ENCODE assay signal across 19 cellular contexts in genomic region chr1:25621876-25622275, GRCh38. TPM values are rescaled to one million over a fixed set of nuclear protein-coding genes. Genes with fewer than 3 reads are reported as not detected.
DNase-seq lines count a peak whose midpoint lies in the region; ATAC-seq, FAIRE-seq and TF ChIP-seq lines count a peak whose summit lies in the region.
"Had no signal": no experiment of that assay in that cellular context is flagged by ENCODE, and none has a peak within 500 bp of the region (broad histone marks: within the 10 kb centered on the region; RNA-seq: fewer than 3 reads in every experiment).

No MANE protein-coding gene starts in this region.

- H3K36me3 Mint-ChIP-seq in activated naive CD4-positive, alpha-beta T cell treated with anti-CD3 and anti-CD28 coated beads for 36 hours (ENCODE audit: low read depth), result no peaks in the 10 kb centered on the region
- H3K36me3 Mint-ChIP-seq in activated CD8-positive, alpha-beta T cell treated with anti-CD3 and anti-CD28 coated beads, Interleukin-2, amount 10 ng/mL, durations not matched to agents 7 days and 5 days (ENCODE audit: low read depth), result peaks cover 53% of the 10 kb centered on the region
- H3K36me3 Mint-ChIP-seq in stimulated activated naive B cell treated with anti-CD40 and anti-IgM and Interleukin-4, amounts not matched to agents 10 μg/mL and 1 μg/mL and 100 μg/mL, for 72 hours, result peaks cover 0 to 4% of the 10 kb centered on the region in 2 donors
- H3K36me3 Mint-ChIP-seq: stimulated activated memory B cell treated with anti-CD40 and anti-IgM and Interleukin-4, amounts not matched to agents 10 μg/mL and 1 μg/mL and 100 μg/mL, for 72 hours; WTC11 had no signal

- peak overlapping the region; percentile 51 for H3K27ac Mint-ChIP-seq in activated naive CD4-positive, alpha-beta T cell treated with anti-CD3 and anti-CD28 coated beads for 36 hours
- no peak overlapping the region for H3K27ac Mint-ChIP-seq in activated CD8-positive, alpha-beta T cell treated with anti-CD3 and anti-CD28 coated beads, Interleukin-2, amount 10 ng/mL, durations not matched to agents 7 days and 5 days
- no peak overlapping the region for H3K27ac Mint-ChIP-seq in stimulated activated naive B cell treated with anti-CD40 and anti-IgM and Interleukin-4, amounts not matched to agents 10 μg/mL and 1 μg/mL and 100 μg/mL, for 72 hours
- H3K27ac Mint-ChIP-seq: mesothelial cell of epicardium; stimulated activated memory B cell treated with anti-CD40 and anti-IgM and Interleukin-4, amounts not matched to agents 10 μg/mL and 1 μg/mL and 100 μg/mL, for 72 hours; WTC11 had no signal

- CTCF ChIA-PET in activated naive CD4-positive, alpha-beta T cell treated with anti-CD3 and anti-CD28 coated beads for 36 hours (lab: Charles Lee), result interaction anchor here (1.1 to 2.8 kb wide), 4 partner anchors 10 to 175 kb away, joined by 4 to 16 read pairs (median 4); no protein-coding TSS in a partner anchor
- CTCF ChIA-PET in activated CD8-positive, alpha-beta T cell treated with anti-CD3 and anti-CD28 coated beads, Interleukin-2, amount 10 ng/mL, durations not matched to agents 7 days and 5 days (lab: Charles Lee), result interaction anchor here (1.1 to 4.7 kb wide), 5 partner anchors 10 to 188 kb away, joined by 3 to 28 read pairs (median 6); no protein-coding TSS in a partner anchor

- no peak for ATAC-seq in activated CD8-positive, alpha-beta T cell treated with anti-CD3 and anti-CD28 coated beads, Interleukin-2, amount 10 ng/mL, durations not matched to agents 7 days and 5 days
- ATAC-seq in stimulated activated naive B cell treated with anti-CD40 and anti-IgM and Interleukin-4, amounts not matched to agents 10 μg/mL and 1 μg/mL and 100 μg/mL, for 72 hours (replicated peaks), result peak; percentile 54 to 61
- no peak for ATAC-seq in GM18909 (IDR thresholded peaks at IDR 0.05; ENCODE audit: poor library complexity, unreplicated experiment)
- ATAC-seq: stimulated activated memory B cell treated with anti-CD40 and anti-IgM and Interleukin-4, amounts not matched to agents 10 μg/mL and 1 μg/mL and 100 μg/mL, for 72 hours; WTC11 had no signal

- peak; percentile 55 for DNase-seq in activated naive CD4-positive, alpha-beta T cell treated with anti-CD3 and anti-CD28 coated beads for 36 hours
- DNase-seq in activated naive CD4-positive, alpha-beta T cell (lab: John Stamatoyannopoulos, UW), result no peak
- DNase-seq in GM12891 (ENCODE audit: insufficient read length, low spot score) (no peak), posterior vena cava (ENCODE audit: low spot score) (no peak), GM12892 (ENCODE audit: insufficient read length) (no peak)
- DNase-seq in activated CD8-positive, alpha-beta T cell treated with anti-CD3 and anti-CD28 coated beads, Interleukin-2, amount 10 ng/mL, durations not matched to agents 7 days and 5 days, result no peak
- DNase-seq in stimulated activated naive B cell treated with anti-CD40 and anti-IgM and Interleukin-4, amounts not matched to agents 10 μg/mL and 1 μg/mL and 100 μg/mL, for 72 hours, result no peak
- DNase-seq: cortex of kidney, DMS79, Karpas-422, NCI-H2029, NCI-H446, sigmoid colon, tibial artery had no signal

- peaks cover 76% of the 10 kb centered on the region for H3K4me1 Mint-ChIP-seq in activated naive CD4-positive, alpha-beta T cell treated with anti-CD3 and anti-CD28 coated beads for 36 hours (ENCODE audit: low read depth)
- H3K4me1 Mint-ChIP-seq in activated CD8-positive, alpha-beta T cell treated with anti-CD3 and anti-CD28 coated beads, Interleukin-2, amount 10 ng/mL, durations not matched to agents 7 days and 5 days (ENCODE audit: low read depth), result peaks cover 71% of the 10 kb centered on the region
- peaks cover 23 to 41% of the 10 kb centered on the region in 2 donors for H3K4me1 Mint-ChIP-seq in stimulated activated naive B cell treated with anti-CD40 and anti-IgM and Interleukin-4, amounts not matched to agents 10 μg/mL and 1 μg/mL and 100 μg/mL, for 72 hours

- FAIRE-seq in GM12891 (lab: Jason Lieb, UNC), result peak; percentile 78
- FAIRE-seq in GM12892 (lab: Jason Lieb, UNC), result no peak
- FAIRE-seq: H54 had no signal

- no peaks in the 10 kb centered on the region for H3K27me3 Mint-ChIP-seq in activated naive CD4-positive, alpha-beta T cell treated with anti-CD3 and anti-CD28 coated beads for 36 hours (ENCODE audit: low read depth)
- H3K27me3 Mint-ChIP-seq in activated CD8-positive, alpha-beta T cell treated with anti-CD3 and anti-CD28 coated beads, Interleukin-2, amount 10 ng/mL, durations not matched to agents 7 days and 5 days (ENCODE audit: low read depth), result peaks cover 6% of the 10 kb centered on the region
- peaks cover 58 to 69% of the 10 kb centered on the region in 2 donors for H3K27me3 Mint-ChIP-seq in stimulated activated naive B cell treated with anti-CD40 and anti-IgM and Interleukin-4, amounts not matched to agents 10 μg/mL and 1 μg/mL and 100 μg/mL, for 72 hours

- H3K9me3 Mint-ChIP-seq in activated naive CD4-positive, alpha-beta T cell treated with anti-CD3 and anti-CD28 coated beads for 36 hours, result peaks cover 5% of the 10 kb centered on the region
- H3K9me3 Mint-ChIP-seq in activated CD8-positive, alpha-beta T cell treated with anti-CD3 and anti-CD28 coated beads, Interleukin-2, amount 10 ng/mL, durations not matched to agents 7 days and 5 days (ENCODE audit: insufficient read depth), result peaks cover 4% of the 10 kb centered on the region
- H3K9me3 Mint-ChIP-seq in stimulated activated naive B cell treated with anti-CD40 and anti-IgM and Interleukin-4, amounts not matched to agents 10 μg/mL and 1 μg/mL and 100 μg/mL, for 72 hours, result peaks cover 0 to 2% of the 10 kb centered on the region in 2 donors
- H3K9me3 Mint-ChIP-seq: stimulated activated memory B cell treated with anti-CD40 and anti-IgM and Interleukin-4, amounts not matched to agents 10 μg/mL and 1 μg/mL and 100 μg/mL, for 72 hours had no signal

- H3K4me3 Mint-ChIP-seq in activated naive CD4-positive, alpha-beta T cell treated with anti-CD3 and anti-CD28 coated beads for 36 hours, result peak overlapping the region; percentile 61
- H3K4me3 Mint-ChIP-seq in activated CD8-positive, alpha-beta T cell treated with anti-CD3 and anti-CD28 coated beads, Interleukin-2, amount 10 ng/mL, durations not matched to agents 7 days and 5 days, result peak overlapping the region; percentile 83
- H3K4me3 Mint-ChIP-seq in stimulated activated naive B cell treated with anti-CD40 and anti-IgM and Interleukin-4, amounts not matched to agents 10 μg/mL and 1 μg/mL and 100 μg/mL, for 72 hours, result no peak overlapping the region
- H3K4me3 Mint-ChIP-seq: mesothelial cell of epicardium; stimulated activated memory B cell treated with anti-CD40 and anti-IgM and Interleukin-4, amounts not matched to agents 10 μg/mL and 1 μg/mL and 100 μg/mL, for 72 hours; WTC11 had no signal

- POLR2A ChIA-PET in activated CD8-positive, alpha-beta T cell treated with anti-CD3 and anti-CD28 coated beads, Interleukin-2, amount 10 ng/mL, durations not matched to agents 7 days and 5 days (lab: Charles Lee), result interaction anchor here (1.3 kb wide), 1 partner anchor 20 kb away, joined by 4 read pairs; no protein-coding TSS in a partner anchor

- no peak for TF ChIP-seq POLR2A in GM12891 (IDR thresholded peaks at IDR 0.05; ENCODE audit: low read depth, low read length)
- no peak for TF ChIP-seq POLR2A in GM12892 (IDR thresholded peaks at IDR 0.05; ENCODE audit: low read depth, low read length)

- intact Hi-C loops in activated naive CD4-positive, alpha-beta T cell treated with anti-CD3 and anti-CD28 coated beads for 36 hours (cut with micrococcal nuclease), result loop anchor here (2.0 kb wide), 1 partner anchor 59 kb away; no protein-coding TSS in a partner anchor
- intact Hi-C loops in posterior vena cava (cut with DNase I), result loop anchor here in 1 of 2 donors (5.0 kb wide), 1 partner anchor 70 kb away; no protein-coding TSS in a partner anchor

TF ChIP-seq in GM12891, 5 proteins besides CTCF, POLR2A, EP300 and RAD21:
- TF ChIP-seq TAF1 (IDR thresholded peaks at IDR 0.05; ENCODE audit: low read depth, low read length) (no peak), SPI1 (IDR thresholded peaks at IDR 0.05; ENCODE audit: low read depth, low read length) (no peak), PAX5 (IDR thresholded peaks at IDR 0.05; ENCODE audit: insufficient read depth, low read length, severe bottlenecking) (no peak)
TF ChIP-seq in GM12891: peak in this region for 0.

RNA-seq across cellular contexts. Expression of gene MAN1C1, which starts 5.3 kb away (rescaled TPM):
- 1 to 10 TPM; 4.9 to 6.3 TPM for total RNA-seq in activated naive CD4-positive, alpha-beta T cell treated with anti-CD3 and anti-CD28 coated beads for 36 hours
- polyA plus RNA-seq in GM12891 (2012; ENCODE audit: low read depth, missing spikeins), result 0.94 TPM
- 10 to 100 TPM; 16.8 to 17.9 TPM for total RNA-seq in activated CD8-positive, alpha-beta T cell treated with anti-CD3 and anti-CD28 coated beads, Interleukin-2, amount 10 ng/mL, durations not matched to agents 7 days and 5 days
- total RNA-seq in posterior vena cava, result 10 to 100 TPM; 15.0 to 29.4 TPM
- 0.15 TPM for polyA plus RNA-seq in GM12892 (2012; ENCODE audit: missing spikeins)

Comparison
In these comparisons a context has a peak if more than half of its experiments do, and no peak if none do; other contexts are left out.
1. H3K4me3 Mint-ChIP-seq: peak in activated naive CD4-positive, alpha-beta T cell treated with anti-CD3 and anti-CD28 coated beads for 36 hours (single experiment) and activated CD8-positive, alpha-beta T cell treated with anti-CD3 and anti-CD28 coated beads, Interleukin-2, amount 10 ng/mL, durations not matched to agents 7 days and 5 days (single experiment); none in stimulated activated naive B cell treated with anti-CD40 and anti-IgM and Interleukin-4, amounts not matched to agents 10 μg/mL and 1 μg/mL and 100 μg/mL, for 72 hours (0 of 2).
2. ATAC-seq: peak in stimulated activated naive B cell treated with anti-CD40 and anti-IgM and Interleukin-4, amounts not matched to agents 10 μg/mL and 1 μg/mL and 100 μg/mL, for 72 hours (2 of 2); none in activated CD8-positive, alpha-beta T cell treated with anti-CD3 and anti-CD28 coated beads, Interleukin-2, amount 10 ng/mL, durations not matched to agents 7 days and 5 days (single experiment) and GM18909 (single experiment).